Comparison of ENCODE assay signal across 12 cellular contexts in genomic region chr4:173288698-173289350, GRCh38. TPM values are rescaled to one million over a fixed set of nuclear protein-coding genes. Genes with fewer than 3 reads are reported as not detected.
DNase-seq lines count a peak whose midpoint lies in the region; ATAC-seq and TF ChIP-seq lines count a peak whose summit lies in the region.
"Had no signal": no experiment of that assay in that cellular context is flagged by ENCODE, and none has a peak within 500 bp of the region (broad histone marks: within the 10 kb centered on the region; RNA-seq: fewer than 3 reads in every experiment).

No MANE protein-coding gene starts in this region.

- peaks cover 0 to 9% (median 0%) of the 10 kb centered on the region in 9 donors for H3K4me1 ChIP-seq in heart right ventricle
- no peaks in the 10 kb centered on the region for H3K4me1 ChIP-seq in colonic mucosa
- H3K4me1 ChIP-seq in upper lobe of right lung, result no peaks in the 10 kb centered on the region
- H3K4me1 ChIP-seq: SJSA1 had no signal

- peaks cover 0 to 39% (median 16%) of the 10 kb centered on the region in 11 donors for H3K9me3 ChIP-seq in heart right ventricle
- no peaks in the 10 kb centered on the region for H3K9me3 ChIP-seq in colonic mucosa
- no peaks in the 10 kb centered on the region for H3K9me3 ChIP-seq in upper lobe of right lung
- H3K9me3 ChIP-seq in MG63, result peaks cover 24% of the 10 kb centered on the region
- H3K9me3 ChIP-seq: SJSA1, testis had no signal

- TF ChIP-seq CTCF in heart right ventricle (IDR thresholded peaks at IDR 0.05), result no peak
- peak; percentile 14 for TF ChIP-seq CTCF in colonic mucosa (IDR thresholded peaks at IDR 0.05)
- TF ChIP-seq CTCF in upper lobe of right lung (IDR thresholded peaks at IDR 0.05), result no peak

- DNase-seq in heart right ventricle (no peak), Right ventricle myocardium superior (no peak), colonic mucosa (no peak), upper lobe of right lung (no peak), DMS53 (lab: John Stamatoyannopoulos, UW) (no peak), MG63 (no peak)

- no peak overlapping the region for H3K9ac ChIP-seq in colonic mucosa (ENCODE audit: low read depth in 2 of 2, low read length in 2 of 2)
- H3K9ac ChIP-seq: KMS-11 had no signal

- intact Hi-C loops in heart right ventricle (cut with DNase I), result loop anchor here in 1 of 10 donors (10.0 kb wide), 1 partner anchor 126 kb away; no protein-coding TSS in a partner anchor
- intact Hi-C loops in Right ventricle myocardium superior (cut with DNase I), result no loop called here
- intact Hi-C loops in colonic mucosa (cut with DNase I), result no loop called here
- intact Hi-C loops in upper lobe of right lung (cut with DNase I), result no loop called here

- H3K27ac ChIP-seq in heart right ventricle (no peak overlapping the region), colonic mucosa (no peak overlapping the region), upper lobe of right lung (no peak overlapping the region)
- H3K27ac ChIP-seq: C4-2B, KMS-11, SJSA1, testis had no signal

- peaks cover 0 to 3% (median 0%) of the 10 kb centered on the region in 9 donors for H3K36me3 ChIP-seq in heart right ventricle
- no peaks in the 10 kb centered on the region for H3K36me3 ChIP-seq in colonic mucosa
- H3K36me3 ChIP-seq in upper lobe of right lung, result no peaks in the 10 kb centered on the region
- H3K36me3 ChIP-seq in MG63, result peaks cover 6% of the 10 kb centered on the region; the same call in 1 of the 2 replicates
- H3K36me3 ChIP-seq: SJSA1 had no signal

- 56 to 78% methylated on average over 3 of the region's 3 CpGs for WGBS in heart right ventricle, 2 donors

- peak overlapping the region in 6 of 10 donors; percentile 30 to 39 (median 36) for H3K4me3 ChIP-seq in heart right ventricle
- no peak overlapping the region for H3K4me3 ChIP-seq in colonic mucosa
- H3K4me3 ChIP-seq in upper lobe of right lung, result peak overlapping the region; percentile 37
- no peak overlapping the region for H3K4me3 ChIP-seq in MG63
- H3K4me3 ChIP-seq: SJSA1, testis had no signal

- peak in 6 of 8 donors; percentile 15 to 33 (median 24) for ATAC-seq in heart right ventricle
- no peak for ATAC-seq in Right ventricle myocardium superior (ENCODE audit: poor library complexity)
- ATAC-seq in HG03439 (IDR thresholded peaks at IDR 0.05; ENCODE audit: unreplicated experiment), result peak; percentile 13
- ATAC-seq in upper lobe of right lung, result no peak
- ATAC-seq in HG02981 (IDR thresholded peaks at IDR 0.05; ENCODE audit: unreplicated experiment), result no peak

- H3K27me3 ChIP-seq in heart right ventricle (no peaks in the 10 kb centered on the region), colonic mucosa (no peaks in the 10 kb centered on the region), upper lobe of right lung (no peaks in the 10 kb centered on the region), MG63 (no peaks in the 10 kb centered on the region)
- H3K27me3 ChIP-seq: SJSA1, testis had no signal

RNA-seq across cellular contexts. Expression of gene HMGB2, which starts 45.3 kb away (rescaled TPM):
- total RNA-seq in heart right ventricle, result 10 to 100 TPM; 27.3 to 82.6 (median 49.8) TPM
- 10 to 100 TPM; 46.9 to 97.6 TPM for polyA plus RNA-seq in heart right ventricle
- 35.2 TPM for total RNA-seq in Right ventricle myocardium superior
- total RNA-seq in colonic mucosa, result 100 to 1,000 TPM in 1 of 2 donors, 10 to 100 TPM in 1; 94.3 to 246 TPM
- total RNA-seq in upper lobe of right lung, result 43.4 TPM
- total RNA-seq in MG63 (2014; rRNA removed; shearing (Covaris generic); ENCODE audit: low replicate concordance), result 244 and 477 TPM in 2 replicates

Comparison
In these comparisons a context has a peak if more than half of its experiments do, and no peak if none do; other contexts are left out.
1. ATAC-seq: peak in heart right ventricle (6 of 8) and HG03439 (single experiment); none in Right ventricle myocardium superior (single experiment), upper lobe of right lung (single experiment) and HG02981 (single experiment).
2. H3K4me3 ChIP-seq: peak in heart right ventricle (6 of 10) and upper lobe of right lung (single experiment); none in colonic mucosa (single experiment) and MG63 (single experiment).